In genomic region chr2:238220274-238220891, GRCh38 we compare ENCODE assay signal across 24 cellular contexts. TPM values are rescaled to one million over a fixed set of nuclear protein-coding genes. Genes with fewer than 3 reads are reported as not detected.
DNase-seq lines count a peak whose midpoint lies in the region; ATAC-seq and TF ChIP-seq lines count a peak whose summit lies in the region.
"Had no signal": no experiment of that assay in that cellular context is flagged by ENCODE, and none has a peak within 500 bp of the region (broad histone marks: within the 10 kb centered on the region; RNA-seq: fewer than 3 reads in every experiment).

No MANE protein-coding gene starts in this region.

- no peak for TF ChIP-seq EP300 in SK-N-SH (IDR thresholded peaks at IDR 0.05; ENCODE audit: borderline replicate concordance in 1 of 2, low read depth in 1 of 2, low read length in 1 of 2)

- no peak overlapping the region for H3K4me3 ChIP-seq in SK-N-SH (ENCODE audit: low read depth in 2 of 2, low read length in 1 of 2)
- H3K4me3 ChIP-seq: cardiac muscle cell, left lung, smooth muscle cell had no signal

- H3K4me3 Mint-ChIP-seq in activated CD4-positive, alpha-beta T cell treated with anti-CD3 and anti-CD28 coated beads for 36 hours, result no peak overlapping the region
- H3K4me3 Mint-ChIP-seq in activated T-helper 1 cell treated with anti-CD3 and anti-CD28 coated beads, Interleukin-12 subunit alpha, Interleukin-12 subunit beta, Interleukin-2, Interleukin-4 antibody, amounts not matched to agents 30 ng/mL and 10 ng/mL and 1 ng/mL, durations not matched to agents 14 hours and 24 hours and 36 hours, result peak overlapping the region; percentile 7
- H3K4me3 Mint-ChIP-seq: B cell, natural killer cell had no signal

- H3K9me2 ChIP-seq in SK-N-SH, result no peaks in the 10 kb centered on the region

- no peaks in the 10 kb centered on the region for H4K20me1 ChIP-seq in SK-N-SH (ENCODE audit: insufficient read depth)

- CTCF ChIA-PET in activated CD4-positive, alpha-beta T cell treated with anti-CD3 and anti-CD28 coated beads for 36 hours (lab: Charles Lee), result interaction anchor here (1.3 to 2.5 kb wide), 2 partner anchors 13 to 45 kb away, joined by 3 to 6 read pairs; no protein-coding TSS in a partner anchor
- CTCF ChIA-PET in SK-N-SH (lab: Yijun Ruan, JAX), result interaction anchor here (0.8 to 1.5 kb wide), 2 partner anchors 28 to 362 kb away, joined by 3 to 4 read pairs; no protein-coding TSS in a partner anchor

- H3K27me3 Mint-ChIP-seq in activated CD4-positive, alpha-beta T cell treated with anti-CD3 and anti-CD28 coated beads for 36 hours, result peaks cover 2% of the 10 kb centered on the region
- H3K27me3 Mint-ChIP-seq in activated T-helper 1 cell treated with anti-CD3 and anti-CD28 coated beads, Interleukin-12 subunit alpha, Interleukin-12 subunit beta, Interleukin-2, Interleukin-4 antibody, amounts not matched to agents 30 ng/mL and 10 ng/mL and 1 ng/mL, durations not matched to agents 14 hours and 24 hours and 36 hours (ENCODE audit: insufficient read depth), result peaks cover 3% of the 10 kb centered on the region

- no peak for TF ChIP-seq RAD21 in SK-N-SH (IDR thresholded peaks at IDR 0.05; ENCODE audit: low read length)

- H3K9me3 ChIP-seq in SK-N-SH, result no peaks in the 10 kb centered on the region
- H3K9me3 ChIP-seq: left lung, upper lobe of left lung had no signal

- no peak for DNase-seq in activated CD4-positive, alpha-beta T cell treated with anti-CD3 and anti-CD28 coated beads for 36 hours
- DNase-seq in activated CD4-positive, alpha-beta T cell treated with anti-CD3 and anti-CD28 coated beads for 1 hour, result no peak
- no peak for DNase-seq in activated T-helper 1 cell treated with anti-CD3 and anti-CD28 coated beads, Interleukin-12 subunit alpha, Interleukin-12 subunit beta, Interleukin-2, Interleukin-4 antibody, amounts not matched to agents 30 ng/mL and 10 ng/mL and 1 ng/mL, durations not matched to agents 14 hours and 24 hours and 36 hours (ENCODE audit: low spot score)
- DNase-seq in globus pallidus (ENCODE audit: low spot score) (peak; percentile 62), substantia nigra (lab: John Stamatoyannopoulos, UW) (peak in 8 of 49 donors; percentile 48 to 92 (median 62)), SK-N-SH (no peak)
- DNase-seq in stimulated activated CD4-positive, alpha-beta T cell treated with anti-CD3 and anti-CD28 coated beads, Interleukin-2, amount 100 ng/mL, for 48 hours, result no peak
- DNase-seq: activated CD4-positive, CD25-positive, alpha-beta regulatory T cell; activated CD8-positive, alpha-beta T cell treated with anti-CD3 and anti-CD28 coated beads for 36 hours; activated T-cell treated with anti-CD3 and anti-CD28 coated beads for 4 hours; left lung; natural killer cell; NCI-H1417 treated with DMSO at 0.1 percent for 48 hours; NCI-H2171; NCI-H526 treated with DMSO at 0.1 percent for 48 hours; stimulated activated CD4-positive, alpha-beta T cell treated with anti-CD3 and anti-CD28 coated beads, Interleukin-4, amount 100 ng/mL, for 1 hour; stimulated activated naive CD4-positive, alpha-beta T cell had no signal

- H3K4me2 ChIP-seq in SK-N-SH, result no peak overlapping the region
- H3K4me2 ChIP-seq: smooth muscle cell had no signal

- no peaks in the 10 kb centered on the region for H3K27me3 ChIP-seq in SK-N-SH (ENCODE audit: insufficient read depth)
- H3K27me3 ChIP-seq: cardiac muscle cell, left lung, upper lobe of left lung had no signal

- no peaks in the 10 kb centered on the region for H3K36me3 ChIP-seq in SK-N-SH (replicated peaks in 1 of 2; ENCODE audit: control insufficient read depth in 1 of 2, insufficient read depth in 2 of 2, low read length in 1 of 2)
- H3K36me3 ChIP-seq: cardiac muscle cell had no signal

- WGBS in SK-N-SH (ENCODE audit: low lambda C conversion rate), result 61% methylated on average over 6 of the region's 10 CpGs

- no peaks in the 10 kb centered on the region for H3K9me3 Mint-ChIP-seq in activated CD4-positive, alpha-beta T cell treated with anti-CD3 and anti-CD28 coated beads for 36 hours (ENCODE audit: low read depth)
- H3K9me3 Mint-ChIP-seq in activated T-helper 1 cell treated with anti-CD3 and anti-CD28 coated beads, Interleukin-12 subunit alpha, Interleukin-12 subunit beta, Interleukin-2, Interleukin-4 antibody, amounts not matched to agents 30 ng/mL and 10 ng/mL and 1 ng/mL, durations not matched to agents 14 hours and 24 hours and 36 hours, result no peaks in the 10 kb centered on the region
- H3K9me3 Mint-ChIP-seq: activated CD8-positive, alpha-beta T cell treated with anti-CD3 and anti-CD28 coated beads for 36 hours; natural killer cell had no signal

- no peaks in the 10 kb centered on the region for H3K36me3 Mint-ChIP-seq in activated CD4-positive, alpha-beta T cell treated with anti-CD3 and anti-CD28 coated beads for 36 hours (ENCODE audit: low read depth)
- H3K36me3 Mint-ChIP-seq in activated T-helper 1 cell treated with anti-CD3 and anti-CD28 coated beads, Interleukin-12 subunit alpha, Interleukin-12 subunit beta, Interleukin-2, Interleukin-4 antibody, amounts not matched to agents 30 ng/mL and 10 ng/mL and 1 ng/mL, durations not matched to agents 14 hours and 24 hours and 36 hours (ENCODE audit: low read depth), result peaks cover 2% of the 10 kb centered on the region
- H3K36me3 Mint-ChIP-seq: natural killer cell had no signal

- H3K27ac ChIP-seq in substantia nigra (ENCODE audit: low read depth, low read length, poor library complexity, severe bottlenecking), result peak overlapping the region; percentile 88
- H3K27ac ChIP-seq in SK-N-SH (ENCODE audit: low read depth in 2 of 2, low read length in 1 of 2), result no peak overlapping the region
- H3K27ac ChIP-seq: cardiac muscle cell, left lung, RWPE1, upper lobe of left lung had no signal

- H3K27ac Mint-ChIP-seq in activated CD4-positive, alpha-beta T cell treated with anti-CD3 and anti-CD28 coated beads for 36 hours, result no peak overlapping the region
- H3K27ac Mint-ChIP-seq in activated T-helper 1 cell treated with anti-CD3 and anti-CD28 coated beads, Interleukin-12 subunit alpha, Interleukin-12 subunit beta, Interleukin-2, Interleukin-4 antibody, amounts not matched to agents 30 ng/mL and 10 ng/mL and 1 ng/mL, durations not matched to agents 14 hours and 24 hours and 36 hours, result no peak overlapping the region
- H3K27ac Mint-ChIP-seq: activated CD8-positive, alpha-beta T cell treated with anti-CD3 and anti-CD28 coated beads for 36 hours; B cell had no signal

- no peaks in the 10 kb centered on the region; a peak in 1 of 4 replicates for H3K4me1 ChIP-seq in SK-N-SH (ENCODE audit: control insufficient read depth in 1 of 2, insufficient read depth in 2 of 2, low read depth in 1 of 2, low read length in 1 of 2)
- H3K4me1 ChIP-seq: left lung, upper lobe of left lung had no signal

- TF ChIP-seq CTCF in SK-N-SH (IDR thresholded peaks at IDR 0.05), result no peak

- intact Hi-C loops in activated CD4-positive, alpha-beta T cell treated with anti-CD3 and anti-CD28 coated beads for 36 hours (cut with DNase I, micrococcal nuclease), result no loop called here
- intact Hi-C loops in activated T-helper 1 cell treated with anti-CD3 and anti-CD28 coated beads, Interleukin-12 subunit alpha, Interleukin-12 subunit beta, Interleukin-2, Interleukin-4 antibody, amounts not matched to agents 30 ng/mL and 10 ng/mL and 1 ng/mL, durations not matched to agents 14 hours and 24 hours and 36 hours (cut with micrococcal nuclease), result no loop called here

- no peaks in the 10 kb centered on the region for H3K79me2 ChIP-seq in SK-N-SH (ENCODE audit: insufficient read depth)

- H3K9ac ChIP-seq in SK-N-SH, result no peak overlapping the region

- no peaks in the 10 kb centered on the region for H3F3A ChIP-seq in SK-N-SH (replicated peaks; ENCODE audit: insufficient read depth)

- ATAC-seq in activated CD4-positive, alpha-beta T cell treated with anti-CD3 and anti-CD28 coated beads for 36 hours, result peak; percentile 33
- no peak for ATAC-seq in HG03095 (IDR thresholded peaks at IDR 0.05; ENCODE audit: unreplicated experiment)
- ATAC-seq: HCT116 had no signal

- POLR2A ChIA-PET in activated CD4-positive, alpha-beta T cell treated with anti-CD3 and anti-CD28 coated beads for 36 hours (lab: Charles Lee), result no interaction called here
- POLR2A ChIA-PET in SK-N-SH (lab: Yijun Ruan, JAX), result interaction anchor here (0.6 kb wide), 1 partner anchor 448 kb away, joined by 3 read pairs; no protein-coding TSS in a partner anchor

- H2AFZ ChIP-seq in SK-N-SH (ENCODE audit: low read depth), result no peak overlapping the region

- no peaks in the 10 kb centered on the region for H3K4me1 Mint-ChIP-seq in activated CD4-positive, alpha-beta T cell treated with anti-CD3 and anti-CD28 coated beads for 36 hours
- no peaks in the 10 kb centered on the region for H3K4me1 Mint-ChIP-seq in activated T-helper 1 cell treated with anti-CD3 and anti-CD28 coated beads, Interleukin-12 subunit alpha, Interleukin-12 subunit beta, Interleukin-2, Interleukin-4 antibody, amounts not matched to agents 30 ng/mL and 10 ng/mL and 1 ng/mL, durations not matched to agents 14 hours and 24 hours and 36 hours (ENCODE audit: low read depth)
- H3K4me1 Mint-ChIP-seq: B cell, natural killer cell had no signal

TF ChIP-seq in SK-N-SH, 30 proteins besides CTCF, POLR2A, EP300 and RAD21 (continues in another document):
- TF ChIP-seq USF2 (IDR thresholded peaks at IDR 0.05; ENCODE audit: borderline replicate concordance, low read depth, low read length), result no peak
- no peak for TF ChIP-seq SIN3A (IDR thresholded peaks at IDR 0.05; ENCODE audit: borderline replicate concordance, low read depth, low read length)

RNA-seq across cellular contexts. Expression of gene ILKAP, which starts 16.9 kb away (rescaled TPM):
- 10 to 100 TPM; 39.2 to 44.3 TPM for total RNA-seq in activated CD4-positive, alpha-beta T cell treated with anti-CD3 and anti-CD28 coated beads for 36 hours
- 77.3 and 79.9 TPM in 2 replicates for total RNA-seq in activated T-helper 1 cell treated with anti-CD3 and anti-CD28 coated beads, Interleukin-12 subunit alpha, Interleukin-12 subunit beta, Interleukin-2, Interleukin-4 antibody, amounts not matched to agents 30 ng/mL and 10 ng/mL and 1 ng/mL, durations not matched to agents 14 hours and 24 hours and 36 hours
- polyA plus RNA-seq in SK-N-SH (2012; rRNA removed), result 35.6 and 49.2 TPM in 2 replicates
- polyA plus RNA-seq in SK-N-SH (2012; cell fraction: cytosol; rRNA removed), result 31.8 and 34.3 TPM in 2 replicates
- 126 and 149 TPM in 2 replicates for polyA plus RNA-seq in SK-N-SH (2012; cell fraction: nucleus; rRNA removed)

RNA-seq across cellular contexts. Expression of gene HES6, which starts 19.5 kb away (rescaled TPM):
- total RNA-seq in activated CD4-positive, alpha-beta T cell treated with anti-CD3 and anti-CD28 coated beads for 36 hours, result 1 to 10 TPM; 1.8 to 4.0 TPM
- total RNA-seq in activated T-helper 1 cell treated with anti-CD3 and anti-CD28 coated beads, Interleukin-12 subunit alpha, Interleukin-12 subunit beta, Interleukin-2, Interleukin-4 antibody, amounts not matched to agents 30 ng/mL and 10 ng/mL and 1 ng/mL, durations not matched to agents 14 hours and 24 hours and 36 hours, result 10.3 and 11.2 TPM in 2 replicates
- 3.6 and 4.4 TPM in 2 replicates for polyA plus RNA-seq in SK-N-SH (2012; rRNA removed)
- 2.3 and 3.6 TPM in 2 replicates for polyA plus RNA-seq in SK-N-SH (2012; cell fraction: cytosol; rRNA removed)
- polyA plus RNA-seq in SK-N-SH (2012; cell fraction: nucleus; rRNA removed), result 11.1 and 18.1 TPM in 2 replicates
